In the genomic region with DNA sequence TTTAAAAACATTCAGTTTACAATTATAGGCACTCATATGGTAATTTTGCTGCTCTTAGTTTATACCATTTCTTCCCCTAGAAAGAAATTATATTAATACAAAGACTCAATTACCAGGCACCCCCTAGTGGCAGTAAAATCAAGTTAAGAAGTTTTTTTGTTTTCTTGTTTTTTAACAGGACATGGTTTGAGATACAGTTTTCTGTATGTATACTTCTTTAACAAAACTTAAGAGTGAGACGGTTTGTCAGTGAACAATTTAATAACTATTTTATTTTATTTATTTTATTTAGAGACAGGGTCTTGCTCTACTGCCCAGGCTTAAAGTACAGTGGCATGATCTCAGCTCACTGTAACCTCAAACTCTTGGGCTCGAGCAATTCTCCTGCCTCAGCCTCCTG, we compare ENCODE assay signal across 1 cellular context.
TF ChIP-seq lines count a peak whose summit lies in the region.

No MANE protein-coding gene starts in this region.

TF ChIP-seq in HCT116, 20 proteins besides CTCF, POLR2A, EP300 and RAD21 (continued from another document):
- TF ChIP-seq, protein P1, sequence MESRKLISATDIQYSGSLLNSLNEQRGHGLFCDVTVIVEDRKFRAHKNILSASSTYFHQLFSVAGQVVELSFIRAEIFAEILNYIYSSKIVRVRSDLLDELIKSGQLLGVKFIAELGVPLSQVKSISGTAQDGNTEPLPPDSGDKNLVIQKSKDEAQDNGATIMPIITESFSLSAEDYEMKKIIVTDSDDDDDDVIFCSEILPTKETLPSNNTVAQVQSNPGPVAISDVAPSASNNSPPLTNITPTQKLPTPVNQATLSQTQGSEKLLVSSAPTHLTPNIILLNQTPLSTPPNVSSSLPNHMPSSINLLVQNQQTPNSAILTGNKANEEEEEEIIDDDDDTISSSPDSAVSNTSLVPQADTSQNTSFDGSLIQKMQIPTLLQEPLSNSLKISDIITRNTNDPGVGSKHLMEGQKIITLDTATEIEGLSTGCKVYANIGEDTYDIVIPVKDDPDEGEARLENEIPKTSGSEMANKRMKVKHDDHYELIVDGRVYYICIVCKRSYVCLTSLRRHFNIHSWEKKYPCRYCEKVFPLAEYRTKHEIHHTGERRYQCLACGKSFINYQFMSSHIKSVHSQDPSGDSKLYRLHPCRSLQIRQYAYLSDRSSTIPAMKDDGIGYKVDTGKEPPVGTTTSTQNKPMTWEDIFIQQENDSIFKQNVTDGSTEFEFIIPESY (IDR thresholded peaks at IDR 0.05; ENCODE audit: extremely low read depth, insufficient replicate concordance, low read length): no peak
- TF ChIP-seq CEBPB (IDR thresholded peaks at IDR 0.05; ENCODE audit: low read depth) (no peak), ZFX (IDR thresholded peaks at IDR 0.05) (no peak), EGR1 (IDR thresholded peaks at IDR 0.05; ENCODE audit: low read depth) (no peak)
